Comparison of ENCODE assay signal across 1 cellular context in the genomic region with DNA sequence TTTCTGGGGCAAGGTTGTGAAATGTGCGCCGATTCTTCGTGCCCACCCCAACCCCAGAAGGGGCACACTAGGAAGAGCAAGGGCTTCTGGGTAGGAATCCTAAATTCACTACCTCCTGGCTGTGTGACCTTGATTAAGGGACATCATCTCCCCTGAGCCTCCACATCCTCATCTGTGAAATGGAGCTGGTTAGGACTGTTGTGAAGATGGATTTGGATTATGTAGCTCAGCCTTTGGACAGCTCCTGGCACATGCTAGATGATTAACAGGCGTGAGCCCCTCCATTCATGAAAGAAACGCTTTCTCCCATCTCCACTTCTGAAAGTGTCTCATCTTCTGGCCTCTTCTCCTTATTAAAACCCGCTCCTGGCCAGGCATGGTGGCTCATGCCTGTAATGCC.
TF ChIP-seq lines count a peak whose summit lies in the region.

No MANE protein-coding gene starts in this region.

TF ChIP-seq in GM23338, 12 proteins besides CTCF, POLR2A, EP300 and RAD21:
- TF ChIP-seq, protein P1, sequence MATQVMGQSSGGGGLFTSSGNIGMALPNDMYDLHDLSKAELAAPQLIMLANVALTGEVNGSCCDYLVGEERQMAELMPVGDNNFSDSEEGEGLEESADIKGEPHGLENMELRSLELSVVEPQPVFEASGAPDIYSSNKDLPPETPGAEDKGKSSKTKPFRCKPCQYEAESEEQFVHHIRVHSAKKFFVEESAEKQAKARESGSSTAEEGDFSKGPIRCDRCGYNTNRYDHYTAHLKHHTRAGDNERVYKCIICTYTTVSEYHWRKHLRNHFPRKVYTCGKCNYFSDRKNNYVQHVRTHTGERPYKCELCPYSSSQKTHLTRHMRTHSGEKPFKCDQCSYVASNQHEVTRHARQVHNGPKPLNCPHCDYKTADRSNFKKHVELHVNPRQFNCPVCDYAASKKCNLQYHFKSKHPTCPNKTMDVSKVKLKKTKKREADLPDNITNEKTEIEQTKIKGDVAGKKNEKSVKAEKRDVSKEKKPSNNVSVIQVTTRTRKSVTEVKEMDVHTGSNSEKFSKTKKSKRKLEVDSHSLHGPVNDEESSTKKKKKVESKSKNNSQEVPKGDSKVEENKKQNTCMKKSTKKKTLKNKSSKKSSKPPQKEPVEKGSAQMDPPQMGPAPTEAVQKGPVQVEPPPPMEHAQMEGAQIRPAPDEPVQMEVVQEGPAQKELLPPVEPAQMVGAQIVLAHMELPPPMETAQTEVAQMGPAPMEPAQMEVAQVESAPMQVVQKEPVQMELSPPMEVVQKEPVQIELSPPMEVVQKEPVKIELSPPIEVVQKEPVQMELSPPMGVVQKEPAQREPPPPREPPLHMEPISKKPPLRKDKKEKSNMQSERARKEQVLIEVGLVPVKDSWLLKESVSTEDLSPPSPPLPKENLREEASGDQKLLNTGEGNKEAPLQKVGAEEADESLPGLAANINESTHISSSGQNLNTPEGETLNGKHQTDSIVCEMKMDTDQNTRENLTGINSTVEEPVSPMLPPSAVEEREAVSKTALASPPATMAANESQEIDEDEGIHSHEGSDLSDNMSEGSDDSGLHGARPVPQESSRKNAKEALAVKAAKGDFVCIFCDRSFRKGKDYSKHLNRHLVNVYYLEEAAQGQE (IDR thresholded peaks at IDR 0.05; ENCODE audit: unreplicated experiment), result peak; percentile 39
- TF ChIP-seq JUNB (IDR thresholded peaks at IDR 0.05; ENCODE audit: unreplicated experiment), result no peak
TF ChIP-seq in GM23338: peak in this region for 1.
